ENCODE assay signal across 9 cellular contexts in genomic region chr18:8703781-8704301, GRCh38. TPM values are rescaled to one million over a fixed set of nuclear protein-coding genes. Genes with fewer than 3 reads are reported as not detected.
A peak's percentile ranks its signal among the peaks of the same experiment; 100 is the strongest.
DNase-seq lines count a peak whose midpoint lies in the region; ATAC-seq and TF ChIP-seq lines count a peak whose summit lies in the region.
"Had no signal": no experiment of that assay in that cellular context is flagged by ENCODE, and none has a peak within 500 bp of the region (broad histone marks: within the 10 kb centered on the region; RNA-seq: fewer than 3 reads in every experiment).

No MANE protein-coding gene starts in this region.

- peaks cover 43% of the 10 kb centered on the region for H3K27me3 Mint-ChIP-seq in activated naive CD4-positive, alpha-beta T cell treated with anti-CD3 and anti-CD28 coated beads, Interleukin-2, amount 50 U/mL, for 24 hours
- peaks cover 12% of the 10 kb centered on the region for H3K27me3 Mint-ChIP-seq in type B pancreatic cell

- peaks cover 16% of the 10 kb centered on the region for H3K4me1 Mint-ChIP-seq in activated naive CD4-positive, alpha-beta T cell treated with anti-CD3 and anti-CD28 coated beads, Interleukin-2, amount 50 U/mL, for 24 hours
- peaks cover 20% of the 10 kb centered on the region for H3K4me1 Mint-ChIP-seq in type B pancreatic cell (ENCODE audit: unreplicated experiment)

- H3K27ac ChIP-seq in angular gyrus (ENCODE audit: low read depth, low read length) (peak overlapping the region; percentile 26), lung (ENCODE audit: low read depth in 1 of 2, low read length in 1 of 2) (peak overlapping the region; percentile 75 to 79)

- no peak for ATAC-seq in activated naive CD4-positive, alpha-beta T cell treated with anti-CD3 and anti-CD28 coated beads, Interleukin-2, amount 50 U/mL, for 72 hours
- ATAC-seq in lung (ENCODE audit: insufficient read depth, low FRiP score), result no peak
- ATAC-seq in HG02981 (IDR thresholded peaks at IDR 0.05; ENCODE audit: unreplicated experiment), result no peak
- ATAC-seq in HG02571 (IDR thresholded peaks at IDR 0.05; ENCODE audit: unreplicated experiment), result no peak

- no peaks in the 10 kb centered on the region for H3K36me3 Mint-ChIP-seq in activated naive CD4-positive, alpha-beta T cell treated with anti-CD3 and anti-CD28 coated beads, Interleukin-2, amount 50 U/mL, for 24 hours
- H3K36me3 Mint-ChIP-seq in activated naive CD4-positive, alpha-beta T cell treated with anti-CD3 and anti-CD28 coated beads, Interleukin-2, amount 50 U/mL, for 72 hours, result peaks cover 0 to 5% of the 10 kb centered on the region in 2 donors
- H3K36me3 Mint-ChIP-seq in type B pancreatic cell, result peaks cover 12% of the 10 kb centered on the region

- no peaks in the 10 kb centered on the region for H3K9me3 Mint-ChIP-seq in activated naive CD4-positive, alpha-beta T cell treated with anti-CD3 and anti-CD28 coated beads, Interleukin-2, amount 50 U/mL, for 24 hours
- no peaks in the 10 kb centered on the region for H3K9me3 Mint-ChIP-seq in activated naive CD4-positive, alpha-beta T cell treated with anti-CD3 and anti-CD28 coated beads, Interleukin-2, amount 50 U/mL, for 72 hours
- H3K9me3 Mint-ChIP-seq in type B pancreatic cell, result no peaks in the 10 kb centered on the region

- H3K27me3 ChIP-seq in lung (ENCODE audit: control insufficient read depth, insufficient read depth), result no peaks in the 10 kb centered on the region

- no peaks in the 10 kb centered on the region for H3K36me3 ChIP-seq in lung (ENCODE audit: control insufficient read depth in 2 of 2, insufficient read depth in 2 of 2, low read length in 2 of 2)

- H3K27ac Mint-ChIP-seq in activated naive CD4-positive, alpha-beta T cell treated with anti-CD3 and anti-CD28 coated beads, Interleukin-2, amount 50 U/mL, for 24 hours, result peak overlapping the region; percentile 35
- H3K27ac Mint-ChIP-seq in activated naive CD4-positive, alpha-beta T cell treated with anti-CD3 and anti-CD28 coated beads, Interleukin-2, amount 50 U/mL, for 72 hours, result no peak overlapping the region
- H3K27ac Mint-ChIP-seq in type B pancreatic cell, result peak overlapping the region; percentile 84

- no peak overlapping the region for H3K4me3 ChIP-seq in lung

- 41 to 51% methylated on average over 16 of the region's 16 CpGs for WGBS in lung, 2 donors

- peaks cover 0 to 12% of the 10 kb centered on the region in 2 donors for H3K4me1 ChIP-seq in lung (ENCODE audit: control insufficient read depth in 2 of 2, insufficient read depth in 2 of 2, low read length in 2 of 2)

- no peak for TF ChIP-seq CTCF in lung (IDR thresholded peaks at IDR 0.05; ENCODE audit: control extremely low read depth, extremely low read depth)
- no peak for TF ChIP-seq CTCF in type B pancreatic cell (conservative IDR thresholded peaks at IDR 0.05)

- no peaks in the 10 kb centered on the region for H3K9me3 ChIP-seq in lung (ENCODE audit: control insufficient read depth in 2 of 2, insufficient read depth in 1 of 2, low read length in 1 of 2)

- peak overlapping the region; percentile 93 for H3K4me3 Mint-ChIP-seq in activated naive CD4-positive, alpha-beta T cell treated with anti-CD3 and anti-CD28 coated beads, Interleukin-2, amount 50 U/mL, for 24 hours
- H3K4me3 Mint-ChIP-seq in type B pancreatic cell, result peak overlapping the region; percentile 92

- no peak for DNase-seq in activated naive CD4-positive, alpha-beta T cell treated with anti-CD3 and anti-CD28 coated beads, Interleukin-2, amount 50 U/mL, for 72 hours (ENCODE audit: low spot score in 2 of 2)
- DNase-seq in lung (ENCODE audit: low spot score) (no peak), type B pancreatic cell (ENCODE audit: extremely low spot score, unreplicated experiment) (no peak), activated gamma-delta T cell (lab: John Stamatoyannopoulos, UW) (no peak)
- DNase-seq: GOT3 had no signal

RNA-seq across cellular contexts. Expression of gene MTCL1, which starts 1.5 kb away (rescaled TPM):
- under 1 TPM; 0.06 to 0.66 TPM for total RNA-seq in activated naive CD4-positive, alpha-beta T cell treated with anti-CD3 and anti-CD28 coated beads, Interleukin-2, amount 50 U/mL, for 72 hours
- total RNA-seq in lung, result 10 to 100 TPM in 1 of 2 donors, 1 to 10 TPM in 1; 4.1 to 12.4 TPM
- 1 to 10 TPM; 1.3 to 3.2 TPM for polyA plus RNA-seq in lung
- total RNA-seq in type B pancreatic cell (ENCODE audit: low replicate concordance), result 48.7 and 50.3 TPM in 2 replicates

Comparison
In these comparisons a context has a peak if more than half of its experiments do, and no peak if none do; other contexts are left out.
1. H3K27ac Mint-ChIP-seq: peak in activated naive CD4-positive, alpha-beta T cell treated with anti-CD3 and anti-CD28 coated beads, Interleukin-2, amount 50 U/mL, for 24 hours (single experiment) and type B pancreatic cell (single experiment); none in activated naive CD4-positive, alpha-beta T cell treated with anti-CD3 and anti-CD28 coated beads, Interleukin-2, amount 50 U/mL, for 72 hours (0 of 2).